ENCODE assay signal across 18 cellular contexts in the genomic region with DNA sequence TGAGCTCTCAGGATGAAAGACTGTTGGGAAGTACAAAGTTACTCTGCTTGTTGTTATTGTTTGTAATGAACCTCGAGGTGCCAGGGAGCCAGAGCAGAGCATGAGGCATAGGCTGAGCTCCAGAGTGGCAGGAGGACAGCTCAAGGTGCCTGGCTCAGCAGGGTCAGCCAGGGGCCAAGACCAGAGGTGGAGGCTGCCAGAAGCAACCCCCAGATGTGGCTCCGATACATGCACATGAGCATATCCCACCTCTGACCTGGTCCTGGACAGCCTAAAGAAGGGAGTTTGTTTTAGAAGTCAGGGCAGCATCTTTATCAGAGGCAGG.
DNase-seq lines count a peak whose midpoint lies in the region; TF ChIP-seq lines count a peak whose summit lies in the region.
"Had no signal": no experiment of that assay in that cellular context is flagged by ENCODE, and none has a peak within 500 bp of the region (broad histone marks: within the 10 kb centered on the region; RNA-seq: fewer than 3 reads in every experiment).

No MANE protein-coding gene starts in this region.

- TF ChIP-seq POLR2A in breast epithelium (IDR thresholded peaks at IDR 0.05) (no peak), spleen (IDR thresholded peaks at IDR 0.05) (no peak)

- in situ Hi-C loops in mammary epithelial cell (cut with MboI; ENCODE audit: low sequenced_read_pairs in 2 of 2): no loop called here

- no peak overlapping the region for H3K4me2 ChIP-seq in mammary epithelial cell (ENCODE audit: insufficient read depth, low read depth, low read length)

- no peaks in the 10 kb centered on the region for H3K79me2 ChIP-seq in mammary epithelial cell (ENCODE audit: insufficient read depth, low read length)

- BruUV-seq in mammary epithelial cell (replicated peaks; lab: Mats Ljungman, UMichigan): no TSS peak

- no peak overlapping the region for H3K27ac ChIP-seq in breast epithelium
- H3K27ac ChIP-seq in mammary epithelial cell (ENCODE audit: insufficient read depth, low read depth, low read length): no peak overlapping the region
- H3K27ac ChIP-seq in spleen: no peak overlapping the region
- H3K27ac ChIP-seq: GM23248 had no signal

- H3K4me1 Mint-ChIP-seq in nephron: peaks cover 14% of the 10 kb centered on the region

- no peaks in the 10 kb centered on the region for H3K9me3 Mint-ChIP-seq in nephron
- H3K9me3 Mint-ChIP-seq: CD4-positive, CD25-positive, alpha-beta regulatory T cell; CD8-positive, alpha-beta memory T cell had no signal

- 0% methylated on average over 1 of the region's 2 CpGs for WGBS in mammary epithelial cell (ENCODE audit: low coverage, missing lambda C conversion rate)
- WGBS in spleen, 5 donors: 48 to 79% (median 71%) methylated on average over 2 of the region's 2 CpGs

- DNase-seq in breast epithelium (ENCODE audit: low spot score in 2 of 2) (no peak), mammary epithelial cell (no peak), spleen (peak; percentile 13), NCI-H748 (lab: John Stamatoyannopoulos, UW; ENCODE audit: unreplicated experiment) (no peak)
- DNase-seq in activated CD4-positive, alpha-beta T cell treated with anti-CD3 and anti-CD28 coated beads, Interleukin-2, amount 50 U/mL, for 1 hour: no peak
- DNase-seq: C1 segment of cervical spinal cord; CD4-positive, CD25-positive, alpha-beta regulatory T cell; CD8-positive, alpha-beta memory T cell; COR-L47; DMS 273 treated with DMSO at 0.1 percent for 48 hours; DMS53; DND-41; EL; GM23248 had no signal

- peaks cover 68% of the 10 kb centered on the region for H3K27me3 Mint-ChIP-seq in nephron (ENCODE audit: low read depth)

- H3K27me3 ChIP-seq in breast epithelium: no peaks in the 10 kb centered on the region
- H3K27me3 ChIP-seq in mammary epithelial cell (ENCODE audit: insufficient read depth, low read length): peaks cover 35% of the 10 kb centered on the region
- peaks cover 4 to 56% (median 32%) of the 10 kb centered on the region in 7 donors for H3K27me3 ChIP-seq in spleen (replicated peaks in 1 of 7)

- H3K27ac Mint-ChIP-seq in nephron: no peak overlapping the region
- H3K27ac Mint-ChIP-seq: B cell; CD4-positive, CD25-positive, alpha-beta regulatory T cell; CD8-positive, alpha-beta memory T cell had no signal

- no peaks in the 10 kb centered on the region for H4K20me1 ChIP-seq in mammary epithelial cell (ENCODE audit: insufficient read depth, low read length)

- CTCF ChIA-PET in mammary epithelial cell (lab: Charles Lee; ENCODE audit: low non-redundant PET): no interaction called here

- H3K36me3 ChIP-seq in breast epithelium (no peaks in the 10 kb centered on the region), mammary epithelial cell (ENCODE audit: insufficient read depth, low read length) (no peaks in the 10 kb centered on the region), spleen (no peaks in the 10 kb centered on the region)
- H3K36me3 ChIP-seq: HAP-1 had no signal

- peak overlapping the region in 2 of 3 experiments; percentile 4 to 19 for H3K4me3 Mint-ChIP-seq in nephron
- H3K4me3 Mint-ChIP-seq: B cell; CD4-positive, CD25-positive, alpha-beta regulatory T cell had no signal

- no peak for TF ChIP-seq CTCF in breast epithelium (IDR thresholded peaks at IDR 0.05)
- TF ChIP-seq CTCF in mammary epithelial cell (conservative IDR thresholded peaks at IDR 0.05 in 1 of 2, IDR thresholded peaks at IDR 0.05 in 1 of 2; ENCODE audit: extremely low read depth in 1 of 2, insufficient read depth in 1 of 2, low read depth in 1 of 2, low read length in 2 of 2): no peak
- no peak for TF ChIP-seq CTCF in nephron (IDR thresholded peaks at IDR 0.05; ENCODE audit: unreplicated experiment in 3 of 3)
- TF ChIP-seq CTCF in spleen (IDR thresholded peaks at IDR 0.05 in 8 of 11, conservative IDR thresholded peaks at IDR 0.05 in 3 of 11): no peak

- dilution Hi-C loops in mammary epithelial cell (cut with HindIII; ENCODE audit: low sequenced_read_pairs): no loop called here

- no peak overlapping the region for H3K9ac ChIP-seq in mammary epithelial cell (ENCODE audit: insufficient read depth, low read length)
- H3K9ac ChIP-seq: GM23248 had no signal

- intact Hi-C loops in breast epithelium (cut with DNase I; ENCODE audit: low total_unique reads): no loop called here
- intact Hi-C loops in mammary epithelial cell (cut with micrococcal nuclease): no loop called here
- intact Hi-C loops in spleen (cut with DNase I; ENCODE audit: low total_unique reads): no loop called here

- H3K9me3 ChIP-seq in breast epithelium: no peaks in the 10 kb centered on the region
- no peaks in the 10 kb centered on the region for H3K9me3 ChIP-seq in mammary epithelial cell (replicated peaks; ENCODE audit: insufficient read depth, low read length)
- no peaks in the 10 kb centered on the region for H3K9me3 ChIP-seq in spleen
- H3K9me3 ChIP-seq: HAP-1 had no signal

- no peaks in the 10 kb centered on the region for H3K36me3 Mint-ChIP-seq in nephron (ENCODE audit: low read depth)
- H3K36me3 Mint-ChIP-seq: CD4-positive, CD25-positive, alpha-beta regulatory T cell; CD8-positive, alpha-beta memory T cell had no signal

- H2AFZ ChIP-seq in mammary epithelial cell (ENCODE audit: low read depth, low read length): no peak overlapping the region
- H2AFZ ChIP-seq: GM23248 had no signal

- H3K4me1 ChIP-seq in breast epithelium (peaks cover 0 to 4% of the 10 kb centered on the region in 2 donors), mammary epithelial cell (ENCODE audit: insufficient read depth, low read length) (peaks cover 16% of the 10 kb centered on the region), spleen (peaks cover 14 to 42% (median 24%) of the 10 kb centered on the region in 6 donors)
- H3K4me1 ChIP-seq: HAP-1 had no signal

- H3K4me3 ChIP-seq in breast epithelium: peak overlapping the region in 2 of 3 donors; percentile 4 to 69
- H3K4me3 ChIP-seq in mammary epithelial cell (replicated peaks in 1 of 3; ENCODE audit: insufficient read depth in 1 of 3, low read depth in 2 of 3, low read length in 3 of 3): no peak overlapping the region
- H3K4me3 ChIP-seq in spleen: no peak overlapping the region
- H3K4me3 ChIP-seq: GM12878, GM23248, HAP-1 had no signal

Comparison
In these comparisons a context has a peak if more than half of its experiments do, and no peak if none do; other contexts are left out.
1. H3K4me3 ChIP-seq: peak in breast epithelium (2 of 3); none in mammary epithelial cell (0 of 3) and spleen (0 of 8).